8 cellular contexts compared by ENCODE assay signal in genomic region chr6:35024601-35025054, GRCh38.
DNase-seq lines count a peak whose midpoint lies in the region; ATAC-seq, FAIRE-seq and TF ChIP-seq lines count a peak whose summit lies in the region.

No MANE protein-coding gene starts in this region.

- H3K9me3 ChIP-seq in Caco-2 (no peaks in the 10 kb centered on the region), lower lobe of right lung (no peaks in the 10 kb centered on the region)

- H3K4me1 Mint-ChIP-seq in Caco-2 (ENCODE audit: low read depth, unreplicated experiment) = peaks cover 30% of the 10 kb centered on the region

- BruUV-seq in Caco-2 (replicated peaks; lab: Mats Ljungman, UMichigan) = no TSS peak

- CTCF ChIA-PET in Caco-2 (lab: Charles Lee) = no interaction called here

- TF ChIP-seq CTCF in Caco-2 (IDR thresholded peaks at IDR 0.05; ENCODE audit: insufficient read depth in 1 of 2, low read depth in 1 of 2, low read length in 1 of 2, severe bottlenecking in 1 of 2, unreplicated experiment in 1 of 2) = no peak
- no peak for TF ChIP-seq CTCF in cardiac fibroblast (IDR thresholded peaks at IDR 0.05; ENCODE audit: low read depth, low read length)
- TF ChIP-seq CTCF in lower lobe of right lung (IDR thresholded peaks at IDR 0.05) = no peak

- no peaks in the 10 kb centered on the region for H3K9me3 Mint-ChIP-seq in Caco-2 (ENCODE audit: unreplicated experiment)

- no peaks in the 10 kb centered on the region for H3K27me3 Mint-ChIP-seq in Caco-2 (ENCODE audit: insufficient read depth, unreplicated experiment)

- POLR2A ChIA-PET in Caco-2 (lab: Charles Lee) = interaction anchor here (1.7 kb wide), 1 partner anchor 136 kb away, joined by 8 read pairs; the partner anchor contains the start of gene ANKS1A

- H3K27me3 ChIP-seq in Caco-2 (replicated peaks; ENCODE audit: control insufficient read depth, insufficient read depth, low read length) (no peaks in the 10 kb centered on the region), lower lobe of right lung (ENCODE audit: low read depth) (no peaks in the 10 kb centered on the region)

- DNase-seq in Caco-2 = peak; percentile 69 to 70
- peak; percentile 72 for DNase-seq in NCI-H146 (lab: John Stamatoyannopoulos, UW)
- DNase-seq in cardiac fibroblast (ENCODE audit: low read depth in 2 of 2) = peak; percentile 70 to 90
- DNase-seq in lower lobe of right lung = peak; percentile 81
- DNase-seq in urothelium cell line (ENCODE audit: low spot score) = peak; percentile 78
- DNase-seq in activated effector memory CD4-positive, alpha-beta T cell treated with anti-CD3 and anti-CD28 coated beads, Interleukin-2, amount 50 U/mL, for 16 hours = no peak
- no peak for DNase-seq in ecto neural progenitor cell (ENCODE audit: low spot score)

- peak; percentile 91 for ATAC-seq in lower lobe of right lung
- no peak for ATAC-seq in HG03108 (IDR thresholded peaks at IDR 0.05; ENCODE audit: unreplicated experiment)

- intact Hi-C loops in Caco-2 (cut with micrococcal nuclease; ENCODE audit: unreplicated experiment) = no loop called here
- intact Hi-C loops in lower lobe of right lung (cut with DNase I) = no loop called here

- FAIRE-seq in urothelium cell line (lab: Jason Lieb, UNC) = no peak

- peak overlapping the region; percentile 79 for H3K27ac ChIP-seq in lower lobe of right lung

- peak overlapping the region; percentile 58 for H3K4me3 Mint-ChIP-seq in Caco-2 (ENCODE audit: unreplicated experiment)

- H3K36me3 ChIP-seq in Caco-2 (ENCODE audit: control insufficient read depth, insufficient read depth, low read length) (peaks cover 2% of the 10 kb centered on the region; the same call in 1 of the 2 replicates), lower lobe of right lung (peaks cover 26% of the 10 kb centered on the region)

- peaks cover 44% of the 10 kb centered on the region for H3K4me1 ChIP-seq in Caco-2
- H3K4me1 ChIP-seq in lower lobe of right lung = peaks cover 88% of the 10 kb centered on the region

- H3K27ac Mint-ChIP-seq in Caco-2 (ENCODE audit: unreplicated experiment) = peak overlapping the region; percentile 74

- peaks cover 23% of the 10 kb centered on the region for H3K36me3 Mint-ChIP-seq in Caco-2 (ENCODE audit: insufficient read depth, unreplicated experiment)

- H3K4me3 ChIP-seq in Caco-2 (ENCODE audit: low read depth, low read length) (no peak overlapping the region), cardiac fibroblast (replicated peaks in 1 of 2; ENCODE audit: low read depth in 2 of 2, low read length in 2 of 2) (no peak overlapping the region), lower lobe of right lung (no peak overlapping the region)

Comparison
In these comparisons a context has a peak if more than half of its experiments do, and no peak if none do; other contexts are left out.
1. DNase-seq: peak in Caco-2 (2 of 2), NCI-H146 (single experiment), cardiac fibroblast (2 of 2), lower lobe of right lung (single experiment) and urothelium cell line (single experiment); none in activated effector memory CD4-positive, alpha-beta T cell treated with anti-CD3 and anti-CD28 coated beads, Interleukin-2, amount 50 U/mL, for 16 hours (single experiment) and ecto neural progenitor cell (single experiment).